Comparison of ENCODE assay signal across 21 cellular contexts in genomic region chr19:15238639-15239155, GRCh38. TPM values are rescaled to one million over a fixed set of nuclear protein-coding genes. Genes with fewer than 3 reads are reported as not detected.
DNase-seq lines count a peak whose midpoint lies in the region; ATAC-seq, FAIRE-seq and TF ChIP-seq lines count a peak whose summit lies in the region.
"Had no signal": no experiment of that assay in that cellular context is flagged by ENCODE, and none has a peak within 500 bp of the region (broad histone marks: within the 10 kb centered on the region; RNA-seq: fewer than 3 reads in every experiment).

No MANE protein-coding gene starts in this region.

- H3K27ac Mint-ChIP-seq in WTC11 (no peak overlapping the region), endodermal cell (no peak overlapping the region)
- H3K27ac Mint-ChIP-seq: CD4-positive, alpha-beta T cell had no signal

- H3K9me3 ChIP-seq in right atrium auricular region (no peaks in the 10 kb centered on the region), endodermal cell (ENCODE audit: control insufficient read depth, low read length) (no peaks in the 10 kb centered on the region), small intestine (ENCODE audit: control insufficient read depth, low read depth) (no peaks in the 10 kb centered on the region)
- H3K9me3 ChIP-seq: A549, SJSA1 had no signal

- H3K4me3 Mint-ChIP-seq in WTC11 (no peak overlapping the region), endodermal cell (no peak overlapping the region)
- H3K4me3 Mint-ChIP-seq: CD4-positive, alpha-beta T cell had no signal

- H3K36me3 Mint-ChIP-seq in WTC11: peaks cover 42% of the 10 kb centered on the region
- H3K36me3 Mint-ChIP-seq in endodermal cell (ENCODE audit: low read depth): peaks cover 45% of the 10 kb centered on the region

- CTCF ChIA-PET in WTC11 (lab: Charles Lee): interaction anchor here (1.0 to 6.9 kb wide), 6 partner anchors 14 to 139 kb away, joined by 3 to 54 read pairs (median 6); no protein-coding TSS in a partner anchor

- H3K27me3 ChIP-seq in right atrium auricular region (no peaks in the 10 kb centered on the region), endodermal cell (ENCODE audit: control insufficient read depth, insufficient read depth, low read length, poor library complexity, severe bottlenecking) (no peaks in the 10 kb centered on the region), small intestine (ENCODE audit: control insufficient read depth in 2 of 2, insufficient read depth in 2 of 2, low read length in 2 of 2) (no peaks in the 10 kb centered on the region)
- H3K27me3 ChIP-seq: SJSA1 had no signal

- H3K4me1 Mint-ChIP-seq in WTC11 (peaks cover 4% of the 10 kb centered on the region; the same call in 1 of the 2 replicates), endodermal cell (no peaks in the 10 kb centered on the region)

- H3K36me3 ChIP-seq in right atrium auricular region: peaks cover 60% of the 10 kb centered on the region
- peaks cover 60% of the 10 kb centered on the region for H3K36me3 ChIP-seq in endodermal cell (ENCODE audit: control insufficient read depth, insufficient read depth, low read length)
- peaks cover 19 to 34% of the 10 kb centered on the region in 2 donors for H3K36me3 ChIP-seq in small intestine (ENCODE audit: control insufficient read depth in 2 of 2, insufficient read depth in 2 of 2, low read length in 2 of 2)

- no peak for TF ChIP-seq CTCF in right atrium auricular region (IDR thresholded peaks at IDR 0.05)
- no peak for TF ChIP-seq CTCF in WTC11 (IDR thresholded peaks at IDR 0.05)
- TF ChIP-seq CTCF in endodermal cell (conservative IDR thresholded peaks at IDR 0.05): peak; percentile 44

- no peak overlapping the region for H3K4me3 ChIP-seq in right atrium auricular region
- H3K4me3 ChIP-seq in endodermal cell (ENCODE audit: low read length): no peak overlapping the region
- no peak overlapping the region for H3K4me3 ChIP-seq in small intestine (ENCODE audit: low read depth in 1 of 2, low read length in 2 of 2)
- H3K4me3 ChIP-seq: A549, SJSA1 had no signal

- H3K27ac ChIP-seq in right atrium auricular region (peak overlapping the region in 1 of 2 donors; percentile 4), endodermal cell (ENCODE audit: low read depth, low read length) (no peak overlapping the region), small intestine (ENCODE audit: low read depth in 1 of 2, low read length in 1 of 2) (peak overlapping the region in 1 of 2 donors; percentile 49)
- H3K27ac ChIP-seq: A549, SJSA1 had no signal

- no peak for FAIRE-seq in small intestine (lab: Jason Lieb, UNC)
- FAIRE-seq: A549 had no signal

- H3K9ac ChIP-seq in endodermal cell (ENCODE audit: extremely low read depth, low read length, poor library complexity, severe bottlenecking): no peak overlapping the region

- intact Hi-C loops in left ventricle myocardium superior (cut with micrococcal nuclease): no loop called here

- peak; percentile 14 for ATAC-seq in left ventricle myocardium superior
- peak; percentile 46 for ATAC-seq in WTC11
- ATAC-seq in HG03378 (IDR thresholded peaks at IDR 0.05; ENCODE audit: unreplicated experiment): no peak
- ATAC-seq in HG02870 (IDR thresholded peaks at IDR 0.05; ENCODE audit: unreplicated experiment): no peak

- H3K9me3 Mint-ChIP-seq in WTC11: no peaks in the 10 kb centered on the region
- H3K9me3 Mint-ChIP-seq in endodermal cell: no peaks in the 10 kb centered on the region
- H3K9me3 Mint-ChIP-seq: CD4-positive, alpha-beta T cell had no signal

- DNase-seq in left ventricle myocardium superior: no peak
- no peak for DNase-seq in right atrium auricular region (ENCODE audit: low spot score)
- DNase-seq in WTC11 (ENCODE audit: low spot score): peak; percentile 29
- DNase-seq in endodermal cell: peak; percentile 76
- DNase-seq in small intestine: no peak
- no peak for DNase-seq in EL
- DNase-seq: AML-193; Calu3; CD4-positive, alpha-beta T cell; DMS79; GDM1; HCEC 1CT; NCI-H1436 treated with DMSO at 0.1 percent for 48 hours; NCI-H2081; NCI-H510A treated with DMSO at 0.1 percent for 48 hours had no signal

- H3K27me3 Mint-ChIP-seq in WTC11 (ENCODE audit: low read depth): no peaks in the 10 kb centered on the region
- no peaks in the 10 kb centered on the region for H3K27me3 Mint-ChIP-seq in endodermal cell (ENCODE audit: insufficient read depth)

- POLR2A ChIA-PET in WTC11 (lab: Charles Lee): no interaction called here

- WGBS in endodermal cell (ENCODE audit: insufficient coverage in 1 of 2, insufficient read length in 1 of 2), 2 experiments: 92 to 99% methylated on average over 19 to 29 of the region's 29 CpGs
- 91 to 97% (median 92%) methylated on average over 24 to 29 of the region's 29 CpGs for WGBS in small intestine, 3 donors

- H3K4me1 ChIP-seq in right atrium auricular region (peaks cover 0 to under 1% of the 10 kb centered on the region in 2 donors), endodermal cell (ENCODE audit: control insufficient read depth, insufficient read depth, low read length) (no peaks in the 10 kb centered on the region), small intestine (ENCODE audit: control insufficient read depth in 2 of 2, insufficient read depth in 1 of 2, low read depth in 1 of 2, low read length in 1 of 2) (no peaks in the 10 kb centered on the region)
- H3K4me1 ChIP-seq: A549, SJSA1 had no signal

TF ChIP-seq in WTC11, 78 proteins besides CTCF, POLR2A, EP300 and RAD21:
- TF ChIP-seq HMGXB4 (CRISPR knock-in tag; IDR thresholded peaks at IDR 0.05) (no peak), CDX4 (CRISPR knock-in tag; IDR thresholded peaks at IDR 0.05; ENCODE audit: borderline replicate concordance) (no peak), GRHL2 (CRISPR knock-in tag; IDR thresholded peaks at IDR 0.05; ENCODE audit: insufficient replicate concordance, severe bottlenecking) (no peak), ZNF423 (CRISPR knock-in tag; IDR thresholded peaks at IDR 0.05) (no peak), MXD4 (CRISPR knock-in tag; IDR thresholded peaks at IDR 0.05; ENCODE audit: borderline replicate concordance) (no peak), ZMAT4 (CRISPR knock-in tag; IDR thresholded peaks at IDR 0.05) (no peak), ELF4 (CRISPR knock-in tag; IDR thresholded peaks at IDR 0.05; ENCODE audit: low read depth) (no peak), MLX (CRISPR knock-in tag; IDR thresholded peaks at IDR 0.05) (no peak), SMAD3 (CRISPR knock-in tag; IDR thresholded peaks at IDR 0.05; ENCODE audit: borderline replicate concordance) (no peak)

RNA-seq across cellular contexts. Expression of gene EPHX3, which starts 6.4 kb away (rescaled TPM):
- total RNA-seq in left ventricle myocardium superior (not detected), right atrium auricular region (under 1 TPM; 0.52 to 0.63 TPM), WTC11 (2021) (27.1 to 31.3 TPM (median 29.9 TPM) in 3 replicates), endodermal cell (10 to 100 TPM; 14.5 to 18.7 TPM)
- polyA plus RNA-seq in endodermal cell (2013, experiment 1 of 2): 5.4 TPM
- 4.5 TPM for polyA plus RNA-seq in endodermal cell (2013, experiment 2 of 2)
- polyA plus RNA-seq in small intestine: under 1 TPM in 1 of 3 donors, not detected in 2; 0.76 TPM
- total RNA-seq: CD4-positive, alpha-beta T cell; HT1080; RPMI7951 had no signal

RNA-seq across cellular contexts. Expression of gene NOTCH3, which starts 37.9 kb away (rescaled TPM):
- total RNA-seq in left ventricle myocardium superior: 22.8 TPM
- 10 to 100 TPM; 16.8 to 34.2 TPM for total RNA-seq in right atrium auricular region
- total RNA-seq in WTC11 (2021): 133 to 153 TPM (median 144 TPM) in 3 replicates
- 100 to 1,000 TPM; 140 to 171 TPM for total RNA-seq in endodermal cell
- polyA plus RNA-seq in endodermal cell (2013, experiment 1 of 2): 176 TPM
- polyA plus RNA-seq in endodermal cell (2013, experiment 2 of 2): 186 TPM
- 10 to 100 TPM in 1 of 3 donors, 1 to 10 TPM in 1, under 1 TPM in 1; 0.45 to 15.6 (median 1.9) TPM for polyA plus RNA-seq in small intestine
- total RNA-seq: CD4-positive, alpha-beta T cell had no signal

Comparison
In these comparisons a context has a peak if more than half of its experiments do, and no peak if none do; other contexts are left out.
1. ATAC-seq: peak in left ventricle myocardium superior (single experiment) and WTC11 (single experiment); none in HG03378 (single experiment) and HG02870 (single experiment).
2. DNase-seq: peak in WTC11 (single experiment) and endodermal cell (single experiment); none in left ventricle myocardium superior (single experiment), right atrium auricular region (single experiment), small intestine (single experiment) and EL (single experiment).
3. RNA of gene EPHX3, which starts 6.4 kb away (total RNA-seq): 27.1 to 31.3 TPM in WTC11 and 14.5 to 18.7 TPM in endodermal cell; 0.52 to 0.63 TPM in right atrium auricular region and not detected in left ventricle myocardium superior (single experiment); every median in the first group is over 4 times any median in the second.